Comparison of ENCODE assay signal across 1 cellular context in the genomic region with DNA sequence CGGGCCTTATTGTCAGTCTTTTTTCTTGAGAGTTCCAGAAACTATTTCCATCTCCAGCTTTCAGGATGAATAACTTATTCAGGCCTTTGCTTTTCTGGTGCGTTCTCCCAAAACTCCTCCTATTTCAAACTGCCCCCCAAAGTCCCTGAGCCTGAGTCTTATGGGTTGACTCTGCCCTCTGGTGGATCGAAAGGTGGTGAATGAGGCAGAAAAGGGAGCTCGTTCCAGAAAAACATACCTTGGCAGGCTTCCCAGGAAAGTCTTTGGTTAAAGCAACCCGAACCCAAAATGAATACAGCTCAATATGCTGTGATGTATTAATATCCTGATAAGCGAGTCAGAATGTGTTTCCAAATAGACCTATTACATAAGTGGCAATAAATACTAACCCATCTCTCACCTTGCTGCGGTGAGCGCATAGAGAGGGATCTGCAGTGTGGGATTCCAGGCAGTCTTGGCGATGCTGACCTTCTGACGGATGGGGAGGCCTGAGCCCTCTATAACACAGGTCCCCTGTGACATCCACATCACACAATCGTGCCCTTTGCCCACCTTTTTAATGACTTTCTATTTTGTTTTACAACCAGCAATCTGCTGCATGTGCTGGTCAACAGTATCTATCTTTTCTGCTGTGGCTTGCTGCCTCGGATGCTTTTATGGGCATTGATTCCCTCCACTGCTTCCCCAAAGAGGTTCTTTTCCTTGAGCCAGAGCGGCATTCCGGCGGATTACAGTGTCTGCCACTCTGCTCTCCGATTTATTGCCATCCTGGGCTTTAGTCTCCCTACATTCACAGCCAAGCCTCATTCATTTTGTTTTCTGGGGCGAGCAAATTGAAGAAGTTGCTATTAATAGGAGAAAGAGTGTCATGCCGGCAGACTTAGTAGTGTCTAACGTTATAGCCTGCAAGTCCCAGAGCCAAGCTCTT.
TF ChIP-seq lines count a peak whose summit lies in the region.

No MANE protein-coding gene starts in this region.

TF ChIP-seq in WTC11, 78 proteins besides CTCF, POLR2A, EP300 and RAD21 (continued from another document):
- TF ChIP-seq, protein P1, sequence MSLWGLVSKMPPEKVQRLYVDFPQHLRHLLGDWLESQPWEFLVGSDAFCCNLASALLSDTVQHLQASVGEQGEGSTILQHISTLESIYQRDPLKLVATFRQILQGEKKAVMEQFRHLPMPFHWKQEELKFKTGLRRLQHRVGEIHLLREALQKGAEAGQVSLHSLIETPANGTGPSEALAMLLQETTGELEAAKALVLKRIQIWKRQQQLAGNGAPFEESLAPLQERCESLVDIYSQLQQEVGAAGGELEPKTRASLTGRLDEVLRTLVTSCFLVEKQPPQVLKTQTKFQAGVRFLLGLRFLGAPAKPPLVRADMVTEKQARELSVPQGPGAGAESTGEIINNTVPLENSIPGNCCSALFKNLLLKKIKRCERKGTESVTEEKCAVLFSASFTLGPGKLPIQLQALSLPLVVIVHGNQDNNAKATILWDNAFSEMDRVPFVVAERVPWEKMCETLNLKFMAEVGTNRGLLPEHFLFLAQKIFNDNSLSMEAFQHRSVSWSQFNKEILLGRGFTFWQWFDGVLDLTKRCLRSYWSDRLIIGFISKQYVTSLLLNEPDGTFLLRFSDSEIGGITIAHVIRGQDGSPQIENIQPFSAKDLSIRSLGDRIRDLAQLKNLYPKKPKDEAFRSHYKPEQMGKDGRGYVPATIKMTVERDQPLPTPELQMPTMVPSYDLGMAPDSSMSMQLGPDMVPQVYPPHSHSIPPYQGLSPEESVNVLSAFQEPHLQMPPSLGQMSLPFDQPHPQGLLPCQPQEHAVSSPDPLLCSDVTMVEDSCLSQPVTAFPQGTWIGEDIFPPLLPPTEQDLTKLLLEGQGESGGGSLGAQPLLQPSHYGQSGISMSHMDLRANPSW (CRISPR knock-in tag; conservative IDR thresholded peaks at IDR 0.05; ENCODE audit: low read depth): no peak
- no peak for TF ChIP-seq ATF1 (CRISPR knock-in tag; IDR thresholded peaks at IDR 0.05)
